In genomic region chr1:247084771-247085170, GRCh38 we compare ENCODE assay signal across 35 cellular contexts.
"Had no signal": no experiment of that assay in that cellular context is flagged by ENCODE, and none has a peak within 500 bp of the region (broad histone marks: within the 10 kb centered on the region; RNA-seq: fewer than 3 reads in every experiment).

No MANE protein-coding gene starts in this region.

- H3K4me1 ChIP-seq: adrenal gland had no signal

- H3K9me3 Mint-ChIP-seq: activated CD4-positive, alpha-beta memory T cell treated with anti-CD3 and anti-CD28 coated beads for 36 hours; activated T-cell treated with anti-CD3 and anti-CD28 coated beads, Interleukin-2, amount 50 U/mL, for 4 hours; central memory CD8-positive, alpha-beta T cell had no signal

- H3K9me3 ChIP-seq: adrenal gland had no signal

- H3K4me3 ChIP-seq: adrenal gland, cardiac muscle cell had no signal

- DNase-seq: activated B cell treated with CpG ODN at 0.5 μM for 24 hours; activated CD4-positive, alpha-beta memory T cell treated with anti-CD3 and anti-CD28 coated beads for 36 hours; activated CD4-positive, alpha-beta T cell treated with anti-CD3 and anti-CD28 coated beads for 4 hours; activated CD4-positive, alpha-beta T cell treated with anti-CD3 and anti-CD28 coated beads, Interleukin-2, amount 10 ng/mL, durations not matched to agents 24 days and 14 days; activated CD4-positive, alpha-beta T cell treated with anti-CD3 and anti-CD28 coated beads, Interleukin-2, amount 50 U/mL, for 1 hour; activated CD4-positive, alpha-beta T cell treated with anti-CD3 and anti-CD28 coated beads, Interleukin-2, amount 50 U/mL, for 4 hours; activated CD4-positive, CD25-positive, alpha-beta regulatory T cell treated with anti-CD3 and anti-CD28 coated beads, Interleukin-2, amount 50 U/mL, for 72 hours; activated CD8-positive, alpha-beta memory T cell treated with anti-CD3 and anti-CD28 coated beads, Interleukin-2, amount 50 U/mL, for 4 hours; activated CD8-positive, alpha-beta T cell treated with anti-CD3 and anti-CD28 coated beads for 36 hours; activated effector memory CD4-positive, alpha-beta T cell treated with anti-CD3 and anti-CD28 coated beads, Interleukin-2, amount 50 U/mL, for 16 hours; activated gamma-delta T cell treated with Interleukin-2 at 50 U/mL for 16 hours; activated naive CD4-positive, alpha-beta T cell; activated naive CD4-positive, alpha-beta T cell treated with anti-CD3 and anti-CD28 coated beads, Interleukin-2, amount 10 ng/mL, durations not matched to agents 7 days and 5 days; activated naive CD8-positive, alpha-beta T cell treated with anti-CD3 and anti-CD28 coated beads for 36 hours; activated T-cell treated with anti-CD3 and anti-CD28 coated beads for 4 hours; activated T-cell treated with anti-CD3 and anti-CD28 coated beads, Interleukin-2, amount 50 U/mL, for 1 hour; activated T-cell treated with anti-CD3 and anti-CD28 coated beads, Interleukin-2, amount 50 U/mL, for 4 hours; activated T-cell treated with anti-CD3 and anti-CD28 coated beads, Interleukin-2, amount 50 U/mL, for 72 hours; amniotic stem cell; aorta; caudate nucleus; cerebellar nuclear complex; T-helper 1 cell; T-helper 2 cell; T-helper 9 cell had no signal

- ATAC-seq: activated CD8-positive, alpha-beta T cell treated with anti-CD3 and anti-CD28 coated beads for 36 hours; activated naive CD4-positive, alpha-beta T cell treated with anti-CD3 and anti-CD28 coated beads, Interleukin-2, amount 50 U/mL, for 72 hours; activated T-cell treated with anti-CD3 and anti-CD28 coated beads, Interleukin-2, amount 50 U/mL, for 4 hours; activated T-cell treated with anti-CD3 and anti-CD28 coated beads, Interleukin-2, amount 50 U/mL, for 72 hours; activated T-helper 17 cell treated with anti-CD3 and anti-CD28 coated beads, Interleukin-2, amount 50 U/mL, for 72 hours had no signal

- H3K36me3 ChIP-seq: adrenal gland, cardiac muscle cell had no signal

- H3K27ac Mint-ChIP-seq: activated B cell treated with CpG ODN at 0.5 μM for 24 hours; activated CD4-positive, alpha-beta memory T cell treated with anti-CD3 and anti-CD28 coated beads for 36 hours; activated CD4-positive, alpha-beta T cell treated with anti-CD3 and anti-CD28 coated beads, Interleukin-2, amount 10 ng/mL, durations not matched to agents 24 days and 14 days; activated CD8-positive, alpha-beta T cell treated with anti-CD3 and anti-CD28 coated beads for 36 hours; activated naive CD4-positive, alpha-beta T cell treated with anti-CD3 and anti-CD28 coated beads, Interleukin-2, amount 10 ng/mL, durations not matched to agents 7 days and 5 days; activated naive CD4-positive, alpha-beta T cell treated with anti-CD3 and anti-CD28 coated beads, Interleukin-2, amount 50 U/mL, for 72 hours; activated naive CD8-positive, alpha-beta T cell treated with anti-CD3 and anti-CD28 coated beads for 36 hours; activated T-cell treated with anti-CD3 and anti-CD28 coated beads, Interleukin-2, amount 50 U/mL, for 72 hours; activated T-helper 1 cell treated with anti-CD3 and anti-CD28 coated beads, Interleukin-12 subunit alpha, Interleukin-12 subunit beta, Interleukin-2, Interleukin-4 antibody, amounts not matched to agents 30 ng/mL and 10 ng/mL and 1 ng/mL, durations not matched to agents 14 hours and 24 hours and 36 hours; activated T-helper 17 cell treated with anti-CD3 and anti-CD28 coated beads, Interleukin-2, amount 50 U/mL, for 72 hours; brain; T-helper 1 cell treated with Interleukin-12 subunit alpha and Interleukin-12 subunit beta and Interleukin-4 antibody, amounts not matched to agents 30 μg/mL and 1 μg/mL, for 36 hours; T-helper 2 cell treated with Interferon-gamma antibody and Interleukin-4, amounts not matched to agents 5 μg/mL and 100 μg/mL, for 36 hours had no signal

- H3K36me3 Mint-ChIP-seq: activated CD4-positive, alpha-beta memory T cell treated with anti-CD3 and anti-CD28 coated beads for 36 hours; activated naive CD8-positive, alpha-beta T cell treated with anti-CD3 and anti-CD28 coated beads for 36 hours; brain had no signal

- H3K4me1 Mint-ChIP-seq: activated CD4-positive, alpha-beta T cell treated with anti-CD3 and anti-CD28 coated beads, Interleukin-2, amount 10 ng/mL, durations not matched to agents 24 days and 14 days; activated naive CD8-positive, alpha-beta T cell treated with anti-CD3 and anti-CD28 coated beads for 36 hours; activated T-helper 17 cell treated with anti-CD3 and anti-CD28 coated beads, Interleukin-2, amount 50 U/mL, for 72 hours; brain; central memory CD8-positive, alpha-beta T cell had no signal

- H3K27me3 Mint-ChIP-seq: activated naive CD4-positive, alpha-beta T cell treated with anti-CD3 and anti-CD28 coated beads, Interleukin-2, amount 10 ng/mL, durations not matched to agents 7 days and 5 days; brain had no signal

- H3K4me3 Mint-ChIP-seq: activated B cell treated with CpG ODN at 0.5 μM for 24 hours; activated CD4-positive, alpha-beta memory T cell treated with anti-CD3 and anti-CD28 coated beads for 36 hours; activated CD4-positive, alpha-beta T cell treated with anti-CD3 and anti-CD28 coated beads, Interleukin-2, amount 10 ng/mL, durations not matched to agents 24 days and 14 days; activated CD8-positive, alpha-beta T cell treated with anti-CD3 and anti-CD28 coated beads for 36 hours; activated naive CD4-positive, alpha-beta T cell treated with anti-CD3 and anti-CD28 coated beads, Interleukin-2, amount 10 ng/mL, durations not matched to agents 7 days and 5 days; activated naive CD8-positive, alpha-beta T cell treated with anti-CD3 and anti-CD28 coated beads for 36 hours; activated T-cell treated with anti-CD3 and anti-CD28 coated beads, Interleukin-2, amount 50 U/mL, for 4 hours; activated T-cell treated with anti-CD3 and anti-CD28 coated beads, Interleukin-2, amount 50 U/mL, for 72 hours; activated T-helper 1 cell treated with anti-CD3 and anti-CD28 coated beads, Interleukin-12 subunit alpha, Interleukin-12 subunit beta, Interleukin-2, Interleukin-4 antibody, amounts not matched to agents 30 ng/mL and 10 ng/mL and 1 ng/mL, durations not matched to agents 14 hours and 24 hours and 36 hours; activated T-helper 17 cell treated with anti-CD3 and anti-CD28 coated beads, Interleukin-2, amount 50 U/mL, for 72 hours; brain; central memory CD8-positive, alpha-beta T cell; T-helper 1 cell treated with Interleukin-12 subunit alpha and Interleukin-12 subunit beta and Interleukin-4 antibody, amounts not matched to agents 30 μg/mL and 1 μg/mL, for 36 hours; T-helper 2 cell treated with Interferon-gamma antibody and Interleukin-4, amounts not matched to agents 5 μg/mL and 100 μg/mL, for 36 hours had no signal

- H3K27ac ChIP-seq: adrenal gland, cardiac muscle cell, VCaP had no signal

- H3K27me3 ChIP-seq: adrenal gland, cardiac muscle cell had no signal
